1 cellular context compared by ENCODE assay signal in the genomic region with DNA sequence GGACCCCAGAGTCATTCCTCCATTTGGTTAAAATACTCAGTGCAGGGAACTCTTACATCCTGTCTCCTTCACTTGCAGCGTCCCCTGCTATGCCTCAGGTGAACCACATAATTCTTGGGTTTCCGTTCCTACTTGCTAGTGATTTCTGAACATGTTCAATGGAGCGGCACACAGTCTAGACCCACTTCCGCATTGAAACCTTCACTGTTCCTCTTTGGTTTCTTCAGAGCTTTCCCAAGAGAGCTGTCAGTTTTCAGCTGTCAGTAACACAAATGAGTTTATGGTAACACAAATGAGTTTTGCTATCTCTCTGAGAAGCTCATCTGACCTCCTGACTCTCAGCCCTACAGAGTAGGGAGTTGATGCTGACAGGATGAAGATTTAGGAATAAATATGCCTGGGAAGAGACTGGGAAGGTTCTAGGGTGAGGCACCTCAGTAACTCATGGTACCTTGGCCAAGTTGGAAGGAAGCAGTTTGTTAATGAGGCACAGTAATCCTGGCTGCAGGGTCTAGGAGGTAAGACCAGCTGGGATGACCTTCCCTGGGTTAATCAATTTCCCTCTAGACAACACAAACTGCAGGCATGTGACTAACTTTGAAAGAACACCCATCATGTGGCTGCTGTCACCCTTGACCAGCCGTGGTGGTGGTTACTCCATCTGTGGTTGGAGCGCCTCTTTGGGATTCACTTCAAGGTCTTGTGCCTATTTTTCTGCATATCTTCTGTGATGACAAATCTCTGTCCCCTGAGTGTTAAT.
TF ChIP-seq lines count a peak whose summit lies in the region.

No MANE protein-coding gene starts in this region.

TF ChIP-seq in SK-N-SH treated with all-trans-retinoic acid at 6 μM for 48 hours, 23 proteins besides CTCF, POLR2A, EP300 and RAD21 (continued from another document):
- TF ChIP-seq ISL1 (CRISPR knock-in tag; IDR thresholded peaks at IDR 0.05), result no peak
TF ChIP-seq in SK-N-SH treated with all-trans-retinoic acid at 6 μM for 48 hours: peak in this region for 0.
